ENCODE assay signal across 24 cellular contexts in the genomic region with DNA sequence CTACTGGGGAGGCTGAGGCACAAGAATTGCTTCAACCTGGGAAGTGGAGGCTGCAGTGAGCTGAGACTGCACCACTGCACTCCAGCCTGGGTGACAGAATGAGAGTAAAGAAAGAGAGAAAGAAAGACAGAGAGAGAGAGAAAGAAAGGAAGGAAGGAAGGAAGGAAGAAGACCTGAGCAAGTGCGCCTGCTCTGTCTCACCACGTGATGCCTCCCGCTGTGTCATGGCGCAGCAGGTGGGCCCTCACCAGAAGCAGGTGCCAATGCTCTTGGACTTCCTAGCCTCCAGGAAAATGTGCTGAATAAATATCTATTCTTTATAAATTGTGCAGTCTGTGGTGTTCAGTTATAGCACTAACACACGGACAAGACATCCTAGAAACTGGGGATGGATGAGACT.
A peak's percentile ranks its signal among the peaks of the same experiment; 100 is the strongest.
DNase-seq lines count a peak whose midpoint lies in the region; ATAC-seq, FAIRE-seq and TF ChIP-seq lines count a peak whose summit lies in the region.
"Had no signal": no experiment of that assay in that cellular context is flagged by ENCODE, and none has a peak within 500 bp of the region (broad histone marks: within the 10 kb centered on the region; RNA-seq: fewer than 3 reads in every experiment).

No MANE protein-coding gene starts in this region.

- no peak for TF ChIP-seq CTCF in heart right ventricle (IDR thresholded peaks at IDR 0.05)
- TF ChIP-seq CTCF in K562 (IDR thresholded peaks at IDR 0.05 in 2 of 3, conservative IDR thresholded peaks at IDR 0.05 in 1 of 3; ENCODE audit: insufficient read depth in 2 of 3, low read depth in 1 of 3, low read length in 3 of 3), result no peak

- no peaks in the 10 kb centered on the region for H3K79me2 ChIP-seq in K562 (ENCODE audit: control insufficient read depth, insufficient read depth, low read length)

- TF ChIP-seq RAD21 in K562 (CRISPR knock-in tag; conservative IDR thresholded peaks at IDR 0.05 in 1 of 2, IDR thresholded peaks at IDR 0.05 in 1 of 2), result no peak

- H3K9me1 ChIP-seq in K562 (ENCODE audit: control insufficient read depth, insufficient read depth, low read length), result peaks cover 3% of the 10 kb centered on the region

- CTCF ChIA-PET in K562 (lab: Yijun Ruan, JAX; ENCODE audit: low intra/inter-chr PET ratio), result no interaction called here

- H3K9me3 ChIP-seq in heart right ventricle (no peaks in the 10 kb centered on the region), K562 (replicated peaks; ENCODE audit: control insufficient read depth, insufficient read depth, low read depth, low read length) (no peaks in the 10 kb centered on the region)
- H3K9me3 ChIP-seq: BLaER1 had no signal

- intact Hi-C loops in cardiac septum (cut with DNase I), result no loop called here
- intact Hi-C loops in heart right ventricle (cut with DNase I), result loop anchor here in 2 of 10 donors (10.0 kb wide), 1 partner anchor 73 kb away; no protein-coding TSS in a partner anchor
- intact Hi-C loops in K562 (cut with micrococcal nuclease), result no loop called here

- BruUV-seq in K562 (replicated peaks; lab: Mats Ljungman, UMichigan), result no TSS peak

- H3K36me3 ChIP-seq in heart right ventricle, result no peaks in the 10 kb centered on the region
- H3K36me3 ChIP-seq in K562 (ENCODE audit: control insufficient read depth, insufficient read depth, low read length), result no peaks in the 10 kb centered on the region
- H3K36me3 ChIP-seq: BLaER1 had no signal

- H4K20me1 ChIP-seq in K562 (replicated peaks; ENCODE audit: control insufficient read depth, insufficient read depth, low read length), result no peaks in the 10 kb centered on the region
- H4K20me1 ChIP-seq: BLaER1 had no signal

- TF ChIP-seq POLR2A in K562 (conservative IDR thresholded peaks at IDR 0.05), result no peak

- POLR2A ChIA-PET in K562 (lab: Yijun Ruan, JAX), result no interaction called here

- FAIRE-seq in K562 (lab: Jason Lieb, UNC), result no peak
- FAIRE-seq: A204.1, D721Med, GM12878, GM19239, H1 had no signal

- H3K27ac ChIP-seq in heart right ventricle (no peak overlapping the region), K562 (ENCODE audit: extremely low read depth, low read depth, low read length) (no peak overlapping the region)
- H3K27ac ChIP-seq: 22Rv1, BLaER1, C4-2B, GM23248 had no signal

- no peak overlapping the region for H3K9ac ChIP-seq in K562 (ENCODE audit: insufficient read depth in 1 of 2, low read depth in 2 of 2, low read length in 2 of 2)
- H3K9ac ChIP-seq: BLaER1, GM23248 had no signal

- 86 to 96% methylated on average over 5 of the region's 5 CpGs for WGBS in heart right ventricle, 2 donors
- 40% methylated on average over 5 of the region's 5 CpGs for WGBS in K562 (ENCODE audit: insufficient coverage, low coverage, missing lambda C conversion rate)

- no peak overlapping the region for H2AFZ ChIP-seq in K562 (ENCODE audit: low read depth, low read length)
- H2AFZ ChIP-seq: GM23248 had no signal

- DNase-seq in NCI-H345 (lab: John Stamatoyannopoulos, UW) (peak; percentile 46), NCI-H345 treated with DMSO at 0.1 percent for 48 hours (lab: John Stamatoyannopoulos, UW; ENCODE audit: unreplicated experiment) (no peak), cardiac septum (ENCODE audit: low spot score) (peak; percentile 33), heart right ventricle (no peak), K562 (ENCODE audit: extremely low read depth in 1 of 4, low spot score in 3 of 4) (no peak), CD1c-positive myeloid dendritic cell (ENCODE audit: extremely low spot score) (no peak)
- no peak for DNase-seq in activated CD8-positive, alpha-beta memory T cell treated with anti-CD3 and anti-CD28 coated beads, Interleukin-2, amount 50 U/mL, for 48 hours
- DNase-seq: CD4-positive, alpha-beta T cell; CD8-positive, alpha-beta memory T cell; DMS 273 treated with DMSO at 0.1 percent for 48 hours; DMS79; EL; GDM1; GM23248; H7; HCEC 1CT had no signal

- ATAC-seq in heart right ventricle, result no peak
- ATAC-seq in K562, result no peak
- ATAC-seq: GM12878 had no signal

- no peak overlapping the region for H3K4me3 ChIP-seq in heart right ventricle
- H3K4me3 ChIP-seq in K562, result no peak overlapping the region
- H3K4me3 ChIP-seq: BLaER1, GM12878, GM23248 had no signal

- H3K4me2 ChIP-seq in K562 (ENCODE audit: insufficient read depth, low read length), result no peak overlapping the region
- H3K4me2 ChIP-seq: BLaER1 had no signal

- in situ Hi-C loops in K562 (cut with MboI), result no loop called here

- H3K4me1 ChIP-seq in heart right ventricle (peaks cover 0 to 24% (median 14%) of the 10 kb centered on the region in 9 donors), K562 (replicated peaks in 1 of 2; ENCODE audit: control insufficient read depth in 2 of 2, insufficient read depth in 2 of 2, low read length in 2 of 2) (peaks cover 7 to 20% of the 10 kb centered on the region in 2 experiments)

- H3K27me3 ChIP-seq in heart right ventricle, result no peaks in the 10 kb centered on the region
- H3K27me3 ChIP-seq in K562 (ENCODE audit: control insufficient read depth in 2 of 2, insufficient read depth in 2 of 2, low read length in 2 of 2), result peaks cover 0 to 20% of the 10 kb centered on the region in 2 experiments; a peak in 1 of 5 replicates
- H3K27me3 ChIP-seq: BLaER1 had no signal

- TF ChIP-seq EP300 in K562 (IDR thresholded peaks at IDR 0.05; ENCODE audit: low read length), result no peak

TF ChIP-seq in K562, 482 proteins besides CTCF, POLR2A, EP300 and RAD21:
- TF ChIP-seq, protein P1, sequence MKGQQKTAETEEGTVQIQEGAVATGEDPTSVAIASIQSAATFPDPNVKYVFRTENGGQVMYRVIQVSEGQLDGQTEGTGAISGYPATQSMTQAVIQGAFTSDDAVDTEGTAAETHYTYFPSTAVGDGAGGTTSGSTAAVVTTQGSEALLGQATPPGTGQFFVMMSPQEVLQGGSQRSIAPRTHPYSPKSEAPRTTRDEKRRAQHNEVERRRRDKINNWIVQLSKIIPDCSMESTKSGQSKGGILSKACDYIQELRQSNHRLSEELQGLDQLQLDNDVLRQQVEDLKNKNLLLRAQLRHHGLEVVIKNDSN (CRISPR knock-in tag; IDR thresholded peaks at IDR 0.05), result 0 out of 2 replicates have a peak, but pooled peaks have one; percentile 17
- TF ChIP-seq, protein P2, sequence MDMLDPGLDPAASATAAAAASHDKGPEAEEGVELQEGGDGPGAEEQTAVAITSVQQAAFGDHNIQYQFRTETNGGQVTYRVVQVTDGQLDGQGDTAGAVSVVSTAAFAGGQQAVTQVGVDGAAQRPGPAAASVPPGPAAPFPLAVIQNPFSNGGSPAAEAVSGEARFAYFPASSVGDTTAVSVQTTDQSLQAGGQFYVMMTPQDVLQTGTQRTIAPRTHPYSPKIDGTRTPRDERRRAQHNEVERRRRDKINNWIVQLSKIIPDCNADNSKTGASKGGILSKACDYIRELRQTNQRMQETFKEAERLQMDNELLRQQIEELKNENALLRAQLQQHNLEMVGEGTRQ (CRISPR knock-in tag; IDR thresholded peaks at IDR 0.05), result peak; percentile 67
- no peak for TF ChIP-seq HMG20A (CRISPR knock-in tag; conservative IDR thresholded peaks at IDR 0.05)

Comparison
In these comparisons a context has a peak if more than half of its experiments do, and no peak if none do; other contexts are left out.
1. DNase-seq: peak in NCI-H345 (single experiment) and cardiac septum (single experiment); none in NCI-H345 treated with DMSO at 0.1 percent for 48 hours (single experiment), heart right ventricle (0 of 2), K562 (0 of 4), activated CD8-positive, alpha-beta memory T cell treated with anti-CD3 and anti-CD28 coated beads, Interleukin-2, amount 50 U/mL, for 48 hours (single experiment) and CD1c-positive myeloid dendritic cell (single experiment).